In the genomic region with DNA sequence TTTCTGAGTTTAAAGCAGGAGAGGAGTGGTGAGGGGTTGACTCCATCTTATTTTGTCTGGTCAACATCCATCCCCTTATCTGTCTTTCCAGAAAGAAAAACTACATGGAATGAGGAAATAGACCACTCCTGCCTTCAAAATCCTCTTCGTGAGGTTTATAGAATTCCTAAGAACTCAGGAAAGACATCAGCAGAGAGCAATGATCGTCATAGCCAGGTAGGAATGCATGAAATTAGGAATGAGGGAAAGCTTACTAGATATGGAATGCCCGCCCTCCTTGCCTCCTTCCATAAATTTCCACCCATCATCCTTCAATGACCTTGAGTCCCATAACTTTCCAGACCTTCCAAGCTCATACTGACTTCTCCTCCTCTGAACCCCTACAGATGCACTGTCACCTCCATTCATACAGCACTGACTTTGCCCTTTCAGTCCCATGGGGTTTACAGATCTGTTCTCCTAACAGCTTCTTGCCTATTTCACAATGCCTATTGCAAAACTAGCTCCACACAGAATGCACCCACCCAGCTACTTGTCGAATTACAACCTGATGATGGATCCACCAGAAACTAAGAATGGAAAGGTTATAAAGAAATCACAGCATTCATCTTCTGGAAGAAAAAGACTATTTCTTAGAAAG, we compare ENCODE assay signal across 11 cellular contexts. TPM values are rescaled to one million over a fixed set of nuclear protein-coding genes. Genes with fewer than 3 reads are reported as not detected.
A peak's percentile ranks its signal among the peaks of the same experiment; 100 is the strongest.
DNase-seq lines count a peak whose midpoint lies in the region; ATAC-seq and TF ChIP-seq lines count a peak whose summit lies in the region.
"Had no signal": no experiment of that assay in that cellular context is flagged by ENCODE, and none has a peak within 500 bp of the region (broad histone marks: within the 10 kb centered on the region; RNA-seq: fewer than 3 reads in every experiment).

No MANE protein-coding gene starts in this region.

- no peaks in the 10 kb centered on the region for H3K36me3 ChIP-seq in fibroblast of lung (ENCODE audit: control insufficient read depth, insufficient read depth, low read length)

- peak overlapping the region in 1 of 2 donors; percentile 33 for H3K4me3 Mint-ChIP-seq in CD14-positive monocyte
- H3K4me3 Mint-ChIP-seq in chondrocyte (ENCODE audit: unreplicated experiment): no peak overlapping the region
- H3K4me3 Mint-ChIP-seq in mesothelial cell of epicardium: no peak overlapping the region

- H3K9me3 Mint-ChIP-seq in CD14-positive monocyte (no peaks in the 10 kb centered on the region), chondrocyte (ENCODE audit: low read depth) (no peaks in the 10 kb centered on the region), mesothelial cell of epicardium (no peaks in the 10 kb centered on the region)

- no peaks in the 10 kb centered on the region for H4K20me1 ChIP-seq in fibroblast of lung (ENCODE audit: control insufficient read depth, extremely low read depth, insufficient read depth, low read length)

- H3K4me1 ChIP-seq in fibroblast of lung (ENCODE audit: control insufficient read depth, extremely low read depth, insufficient read depth, low read length): peaks cover 16% of the 10 kb centered on the region

- H3K9me3 ChIP-seq in fibroblast of lung (ENCODE audit: control insufficient read depth, insufficient read depth, low read depth, low read length): no peaks in the 10 kb centered on the region

- H3K36me3 Mint-ChIP-seq in CD14-positive monocyte (peaks cover 26 to 28% of the 10 kb centered on the region in 2 donors), chondrocyte (ENCODE audit: low read depth) (peaks cover 29% of the 10 kb centered on the region), mesothelial cell of epicardium (peaks cover 40% of the 10 kb centered on the region)

- no peak overlapping the region for H3K27ac ChIP-seq in fibroblast of lung (ENCODE audit: insufficient read depth, low read length)
- H3K27ac ChIP-seq: VCaP had no signal

- intact Hi-C loops in CD14-positive monocyte (cut with micrococcal nuclease): no loop called here

- DNase-seq in CD14-positive monocyte (ENCODE audit: low spot score): no peak
- DNase-seq in NOMO-1 treated with DMSO at 0.1 percent for 48 hours (lab: John Stamatoyannopoulos, UW; ENCODE audit: unreplicated experiment): peak; percentile 73
- DNase-seq in fibroblast of lung (ENCODE audit: low read depth in 2 of 2): peak; percentile 60 to 82
- DNase-seq in putamen (ENCODE audit: low spot score): peak; percentile 43
- no peak for DNase-seq in GM19238 (ENCODE audit: insufficient read length, low spot score)
- DNase-seq in chondrocyte (ENCODE audit: low spot score): no peak
- no peak for DNase-seq in mesothelial cell of epicardium (ENCODE audit: low spot score in 2 of 2, unreplicated experiment in 2 of 2)
- DNase-seq: activated gamma-delta T cell, kidney had no signal

- peak overlapping the region in 5 of 7 donors; percentile 8 to 76 (median 48) for H3K27ac Mint-ChIP-seq in CD14-positive monocyte
- H3K27ac Mint-ChIP-seq in chondrocyte (ENCODE audit: unreplicated experiment): no peak overlapping the region
- H3K27ac Mint-ChIP-seq in mesothelial cell of epicardium: no peak overlapping the region

- H2AFZ ChIP-seq in fibroblast of lung (ENCODE audit: low read length): no peak overlapping the region

- H3K9ac ChIP-seq in fibroblast of lung (ENCODE audit: insufficient read depth, low read length): no peak overlapping the region

- no peak overlapping the region for H3K4me3 ChIP-seq in fibroblast of lung (replicated peaks in 1 of 4; ENCODE audit: control extremely low read depth in 1 of 4, insufficient read depth in 1 of 4, low read depth in 3 of 4, low read length in 4 of 4)

- peaks cover 0 to 8% (median 3%) of the 10 kb centered on the region in 3 donors for H3K27me3 Mint-ChIP-seq in CD14-positive monocyte (ENCODE audit: low read depth in 3 of 3)
- no peaks in the 10 kb centered on the region for H3K27me3 Mint-ChIP-seq in chondrocyte (ENCODE audit: low read depth)
- H3K27me3 Mint-ChIP-seq in mesothelial cell of epicardium (ENCODE audit: low read depth): no peaks in the 10 kb centered on the region

- no peaks in the 10 kb centered on the region for H3K27me3 ChIP-seq in fibroblast of lung (ENCODE audit: control insufficient read depth, insufficient read depth, low read length)

- no peak for ATAC-seq in GM19463 (IDR thresholded peaks at IDR 0.05; ENCODE audit: unreplicated experiment)

- H3K4me1 Mint-ChIP-seq in CD14-positive monocyte (peaks cover 23% of the 10 kb centered on the region), chondrocyte (ENCODE audit: low read depth) (peaks cover 22% of the 10 kb centered on the region), mesothelial cell of epicardium (peaks cover 2% of the 10 kb centered on the region)

- no peaks in the 10 kb centered on the region for H3K79me2 ChIP-seq in fibroblast of lung (ENCODE audit: control insufficient read depth, insufficient read depth, low read length)

- no peak overlapping the region for H3K4me2 ChIP-seq in fibroblast of lung (ENCODE audit: extremely low read depth, insufficient read depth, low read length)

- TF ChIP-seq CTCF in CD14-positive monocyte (IDR thresholded peaks at IDR 0.05): no peak
- no peak for TF ChIP-seq CTCF in fibroblast of lung (conservative IDR thresholded peaks at IDR 0.05 in 1 of 2, IDR thresholded peaks at IDR 0.05 in 1 of 2; ENCODE audit: low read depth in 1 of 2, low read length in 2 of 2)
- TF ChIP-seq CTCF in chondrocyte (IDR thresholded peaks at IDR 0.05): no peak
- TF ChIP-seq CTCF in mesothelial cell of epicardium (IDR thresholded peaks at IDR 0.05; ENCODE audit: unreplicated experiment): no peak

RNA-seq across cellular contexts. Expression of a gene that starts 23.7 kb away (rescaled TPM):
- polyA plus RNA-seq in CD14-positive monocyte: 10 to 100 TPM; 31.1 to 31.8 TPM
- total RNA-seq in fibroblast of lung: 26.7 and 27.7 TPM in 2 replicates
- polyA plus RNA-seq in fibroblast of lung: 22.4 and 26.3 TPM in 2 replicates
- polyA plus RNA-seq in fibroblast of lung (2012): 12.7 and 13.6 TPM in 2 replicates
- 20.3 and 26.8 TPM in 2 replicates for polyA minus RNA-seq in fibroblast of lung (ENCODE audit: low replicate concordance)
- total RNA-seq in chondrocyte: 29.7 to 41.0 TPM (median 40.9 TPM) in 3 replicates
- total RNA-seq in mesothelial cell of epicardium: 56.2 to 57.5 TPM (median 57.5 TPM) in 3 replicates

RNA-seq across cellular contexts. Expression of a gene that starts 59.2 kb away (rescaled TPM):
- under 1 TPM in 1 of 2 donors, not detected in 1; 0.04 TPM for polyA plus RNA-seq in CD14-positive monocyte
- total RNA-seq in fibroblast of lung: 1.0 and 2.5 TPM in 2 replicates
- polyA plus RNA-seq in fibroblast of lung: 1.4 and 2.4 TPM in 2 replicates
- polyA plus RNA-seq in fibroblast of lung (2012): 0.63 and 1.5 TPM in 2 replicates
- polyA minus RNA-seq in fibroblast of lung (ENCODE audit: low replicate concordance): 5.3 and 10.8 TPM in 2 replicates
- 19.5 to 22.4 TPM (median 19.6 TPM) in 3 replicates for total RNA-seq in chondrocyte
- 36.3 to 39.6 TPM (median 39.5 TPM) in 3 replicates for total RNA-seq in mesothelial cell of epicardium

Comparison
In these comparisons a context has a peak if more than half of its experiments do, and no peak if none do; other contexts are left out.
1. DNase-seq: peak in NOMO-1 treated with DMSO at 0.1 percent for 48 hours (single experiment), fibroblast of lung (2 of 2) and putamen (single experiment); none in CD14-positive monocyte (single experiment), GM19238 (single experiment), chondrocyte (single experiment) and mesothelial cell of epicardium (0 of 2).
2. H3K27ac Mint-ChIP-seq: peak in CD14-positive monocyte (5 of 7); none in chondrocyte (single experiment) and mesothelial cell of epicardium (single experiment).